ENCODE assay signal across 8 cellular contexts in the genomic region with DNA sequence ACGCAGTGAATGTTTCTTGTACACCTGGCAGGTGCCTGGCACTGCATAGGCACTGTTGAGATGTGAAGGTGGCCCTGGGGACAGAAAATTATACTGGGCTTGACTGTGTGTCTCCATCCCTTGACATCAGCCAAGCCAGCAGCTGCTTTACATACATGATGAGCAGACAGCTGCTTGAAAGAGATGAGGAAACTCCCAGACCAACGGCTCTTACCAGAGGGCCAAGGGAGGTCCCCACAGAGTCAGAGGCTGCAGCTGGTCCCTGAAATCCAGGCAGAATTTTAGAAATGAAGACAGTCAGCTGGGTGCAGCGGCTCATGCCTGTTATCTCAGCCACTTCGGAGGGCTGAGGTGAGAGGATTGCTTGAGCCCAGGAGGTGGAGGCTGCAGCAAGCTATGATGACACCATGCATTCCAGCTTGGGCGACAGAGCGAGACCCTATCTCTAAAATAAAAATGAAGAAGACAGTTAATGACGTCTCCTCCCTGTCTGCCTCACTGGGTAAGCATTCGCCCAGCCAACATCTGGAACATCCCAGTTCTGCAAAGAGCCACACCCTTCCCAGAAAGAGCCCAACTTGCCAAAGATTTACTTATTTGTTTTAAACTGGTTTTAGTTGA. TPM values are rescaled to one million over a fixed set of nuclear protein-coding genes. Genes with fewer than 3 reads are reported as not detected.
DNase-seq lines count a peak whose midpoint lies in the region; ATAC-seq and TF ChIP-seq lines count a peak whose summit lies in the region.

No MANE protein-coding gene starts in this region.

- peaks cover 66% of the 10 kb centered on the region for H3K4me1 ChIP-seq in DOHH2 (ENCODE audit: control insufficient read depth, low read length)
- H3K4me1 ChIP-seq in gastroesophageal sphincter = no peaks in the 10 kb centered on the region
- peaks cover 0 to 6% (median 0%) of the 10 kb centered on the region in 4 donors for H3K4me1 ChIP-seq in tibial nerve

- ATAC-seq in GM21367 (IDR thresholded peaks at IDR 0.05; ENCODE audit: unreplicated experiment) (peak; percentile 76), HG03457 (IDR thresholded peaks at IDR 0.05; ENCODE audit: unreplicated experiment) (peak; percentile 77), gastroesophageal sphincter (peak; percentile 76)

- no peak for TF ChIP-seq POLR2A in gastroesophageal sphincter (IDR thresholded peaks at IDR 0.05)
- TF ChIP-seq POLR2A in tibial nerve (IDR thresholded peaks at IDR 0.05) = no peak

- TF ChIP-seq EP300 in gastroesophageal sphincter (IDR thresholded peaks at IDR 0.05) (no peak), tibial nerve (IDR thresholded peaks at IDR 0.05) (no peak)

- H3K36me3 ChIP-seq in DOHH2 (ENCODE audit: control insufficient read depth, low read length) = peaks cover 68% of the 10 kb centered on the region
- peaks cover 0 to 87% of the 10 kb centered on the region in 2 donors for H3K36me3 ChIP-seq in gastroesophageal sphincter
- H3K36me3 ChIP-seq in tibial nerve = peaks cover 0 to 94% (median 0%) of the 10 kb centered on the region in 3 donors

- H3K9me2 ChIP-seq in DOHH2 (replicated peaks; ENCODE audit: control insufficient read depth, low read length) = no peaks in the 10 kb centered on the region

- H4K20me1 ChIP-seq in DOHH2 (ENCODE audit: control insufficient read depth, insufficient read depth, low read depth, low read length) = no peaks in the 10 kb centered on the region

- peaks cover 36% of the 10 kb centered on the region for H3F3A ChIP-seq in DOHH2 (ENCODE audit: control insufficient read depth, insufficient read depth)

- peak overlapping the region; percentile 63 for H3K4me3 ChIP-seq in DOHH2 (ENCODE audit: low read length)
- no peak overlapping the region for H3K4me3 ChIP-seq in gastroesophageal sphincter
- no peak overlapping the region for H3K4me3 ChIP-seq in tibial nerve

- WGBS in gastroesophageal sphincter (ENCODE audit: low coverage in 1 of 2), 2 donors = 68 to 80% methylated on average over 1 to 4 of the region's 8 CpGs
- 74 to 84% methylated on average over 8 of the region's 8 CpGs for WGBS in tibial nerve, 2 donors

- DNase-seq in DMS53 (lab: John Stamatoyannopoulos, UW) (no peak), NCI-H1092 treated with DMSO at 0.1 percent for 48 hours (lab: John Stamatoyannopoulos, UW) (no peak), tibial nerve (ENCODE audit: low spot score in 2 of 2) (no peak)
- DNase-seq in stimulated activated CD4-positive, alpha-beta T cell treated with anti-CD3 and anti-CD28 coated beads, Interleukin-2, amount 100 ng/mL, for 48 hours = no peak

- H3K4me2 ChIP-seq in DOHH2 (ENCODE audit: low read length) = peak overlapping the region; percentile 90

- no peaks in the 10 kb centered on the region for H3K9me3 ChIP-seq in DOHH2 (ENCODE audit: control insufficient read depth, insufficient read depth, low read length)
- no peaks in the 10 kb centered on the region for H3K9me3 ChIP-seq in gastroesophageal sphincter
- no peaks in the 10 kb centered on the region for H3K9me3 ChIP-seq in tibial nerve

- H3K79me2 ChIP-seq in DOHH2 (ENCODE audit: control insufficient read depth, low read length) = peaks cover 12% of the 10 kb centered on the region

- TF ChIP-seq CTCF in DOHH2 (IDR thresholded peaks at IDR 0.05; ENCODE audit: low read depth, low read length, poor library complexity, severe bottlenecking) (no peak), gastroesophageal sphincter (IDR thresholded peaks at IDR 0.05) (no peak), tibial nerve (IDR thresholded peaks at IDR 0.05) (no peak)

- H3K27me3 ChIP-seq in DOHH2 (ENCODE audit: control insufficient read depth, low read length) (no peaks in the 10 kb centered on the region), gastroesophageal sphincter (no peaks in the 10 kb centered on the region), tibial nerve (no peaks in the 10 kb centered on the region)

- H3K27ac ChIP-seq in DOHH2 (ENCODE audit: low read depth, low read length) (peak overlapping the region; percentile 98), gastroesophageal sphincter (peak overlapping the region in 2 of 4 donors; percentile 51 to 57), tibial nerve (no peak overlapping the region)

RNA-seq across cellular contexts. Expression of a gene that starts 17.6 kb away (rescaled TPM):
- total RNA-seq in gastroesophageal sphincter (10 to 100 TPM in 3 of 4 donors, 1 to 10 TPM in 1; 7.2 to 20.6 (median 13.2) TPM), tibial nerve (10 to 100 TPM; 14.4 to 30.3 (median 17.0) TPM)
